Comparison of ENCODE assay signal across 8 cellular contexts in the genomic region with DNA sequence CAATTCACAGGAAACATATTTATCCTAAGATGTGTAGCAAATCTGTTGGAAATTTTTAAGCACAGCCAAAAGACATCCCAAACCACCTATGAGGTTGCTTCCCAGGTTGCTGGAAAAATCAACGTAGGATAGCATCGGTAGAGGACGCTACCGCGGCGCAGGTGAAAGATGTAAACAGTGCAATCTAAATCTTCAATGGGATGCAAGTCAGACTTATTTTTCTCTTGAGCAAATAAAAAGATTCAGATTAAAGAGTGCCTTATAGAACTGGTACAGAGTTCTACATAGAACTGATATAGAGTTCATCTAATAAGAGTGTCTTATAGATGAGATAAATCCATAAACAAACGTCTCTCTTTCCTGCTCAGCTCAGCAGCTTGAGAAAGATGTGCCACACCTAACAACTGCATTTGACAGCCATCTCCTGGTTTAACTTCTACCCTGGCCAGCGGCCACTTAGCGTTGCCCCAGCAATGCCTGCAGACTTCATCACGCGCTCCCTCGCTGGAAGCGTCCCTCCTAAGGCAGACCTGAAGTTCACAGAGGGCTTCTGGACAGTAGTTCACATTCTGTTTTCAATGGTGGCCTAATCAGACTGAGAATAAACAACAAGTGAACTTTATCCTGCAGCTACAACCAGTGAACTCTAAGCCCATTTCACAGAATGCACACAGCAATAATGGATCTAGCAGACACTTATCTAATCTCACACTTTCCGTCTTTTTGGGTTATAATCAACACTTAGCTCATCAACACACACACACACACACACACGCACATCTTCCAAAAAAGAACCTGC.
DNase-seq lines count a peak whose midpoint lies in the region; ATAC-seq and TF ChIP-seq lines count a peak whose summit lies in the region.
"Had no signal": no experiment of that assay in that cellular context is flagged by ENCODE, and none has a peak within 500 bp of the region (broad histone marks: within the 10 kb centered on the region; RNA-seq: fewer than 3 reads in every experiment).

No MANE protein-coding gene starts in this region.

- H3K36me3 Mint-ChIP-seq in activated naive CD8-positive, alpha-beta T cell treated with anti-CD3 and anti-CD28 coated beads, Interleukin-2, amount 50 U/mL, for 24 hours (ENCODE audit: low read depth): no peaks in the 10 kb centered on the region

- H3K4me1 ChIP-seq in KMS-11 (ENCODE audit: low read depth, poor library complexity, severe bottlenecking) (peaks cover 49% of the 10 kb centered on the region), left lung (peaks cover 51 to 77% of the 10 kb centered on the region in 2 donors), stomach smooth muscle (ENCODE audit: control insufficient read depth, insufficient read depth, low read length) (peaks cover 54% of the 10 kb centered on the region)

- peak overlapping the region; percentile 68 for H3K4me3 ChIP-seq in KMS-11 (IDR thresholded peaks at IDR 0.05; ENCODE audit: insufficient read depth, low read depth, low read length)
- no peak overlapping the region for H3K4me3 ChIP-seq in left lung
- peak overlapping the region in 1 of 2 donors; percentile 3 for H3K4me3 ChIP-seq in stomach smooth muscle (ENCODE audit: low read length in 2 of 2)
- H3K4me3 ChIP-seq: SK-N-MC had no signal

- ATAC-seq in activated naive CD8-positive, alpha-beta T cell treated with anti-CD3 and anti-CD28 coated beads, Interleukin-2, amount 50 U/mL, for 24 hours: no peak
- ATAC-seq in left lung (no peak), GM21381 (IDR thresholded peaks at IDR 0.05; ENCODE audit: unreplicated experiment) (no peak)

- H3K9me3 ChIP-seq in left lung (no peaks in the 10 kb centered on the region), stomach smooth muscle (ENCODE audit: control insufficient read depth in 2 of 2, low read length in 2 of 2) (no peaks in the 10 kb centered on the region)

- TF ChIP-seq CTCF in KMS-11 (conservative IDR thresholded peaks at IDR 0.05; ENCODE audit: low read depth, low read length) (no peak), left lung (IDR thresholded peaks at IDR 0.05) (no peak)

- H3K36me3 ChIP-seq in KMS-11 (ENCODE audit: insufficient read depth): no peaks in the 10 kb centered on the region
- no peaks in the 10 kb centered on the region for H3K36me3 ChIP-seq in left lung
- no peaks in the 10 kb centered on the region for H3K36me3 ChIP-seq in stomach smooth muscle (ENCODE audit: control insufficient read depth in 2 of 2, insufficient read depth in 2 of 2, low read length in 2 of 2)

- intact Hi-C loops in left lung (cut with DNase I): loop anchor here in 1 of 2 donors (5.0 kb wide), 1 partner anchor 42 kb away; no protein-coding TSS in a partner anchor

- H3K27ac ChIP-seq in KMS-11: peak overlapping the region; percentile 82
- peak overlapping the region; percentile 88 to 92 for H3K27ac ChIP-seq in left lung
- peak overlapping the region; percentile 89 for H3K27ac ChIP-seq in stomach smooth muscle (ENCODE audit: low read length)

- DNase-seq in activated naive CD8-positive, alpha-beta T cell treated with anti-CD3 and anti-CD28 coated beads, Interleukin-2, amount 50 U/mL, for 24 hours: no peak
- no peak for DNase-seq in left lung
- no peak for DNase-seq in NCI-H2196 treated with DMSO at 0.1 percent for 48 hours (lab: John Stamatoyannopoulos, UW; ENCODE audit: unreplicated experiment)
- no peak for DNase-seq in NCI-H1930 (lab: John Stamatoyannopoulos, UW)

- no peak overlapping the region for H3K4me3 Mint-ChIP-seq in activated naive CD8-positive, alpha-beta T cell treated with anti-CD3 and anti-CD28 coated beads, Interleukin-2, amount 50 U/mL, for 24 hours

- H3K79me2 ChIP-seq in KMS-11 (ENCODE audit: insufficient read depth, low read depth): no peaks in the 10 kb centered on the region

- H3K27me3 ChIP-seq in KMS-11 (ENCODE audit: insufficient read depth, low read depth) (peaks cover 20% of the 10 kb centered on the region; the same call in 1 of the 2 replicates), left lung (no peaks in the 10 kb centered on the region), stomach smooth muscle (ENCODE audit: control insufficient read depth in 1 of 2, insufficient read depth in 2 of 2, low read length in 2 of 2) (no peaks in the 10 kb centered on the region)

- peak overlapping the region; percentile 93 for H3K27ac Mint-ChIP-seq in activated naive CD8-positive, alpha-beta T cell treated with anti-CD3 and anti-CD28 coated beads, Interleukin-2, amount 50 U/mL, for 24 hours

- no peaks in the 10 kb centered on the region for H3K27me3 Mint-ChIP-seq in activated naive CD8-positive, alpha-beta T cell treated with anti-CD3 and anti-CD28 coated beads, Interleukin-2, amount 50 U/mL, for 24 hours

- no peaks in the 10 kb centered on the region for H3K9me3 Mint-ChIP-seq in activated naive CD8-positive, alpha-beta T cell treated with anti-CD3 and anti-CD28 coated beads, Interleukin-2, amount 50 U/mL, for 24 hours

- H2AFZ ChIP-seq in KMS-11 (ENCODE audit: low read depth): peak overlapping the region; percentile 74

- H4K20me1 ChIP-seq in KMS-11 (ENCODE audit: insufficient read depth): no peaks in the 10 kb centered on the region

- H3K4me2 ChIP-seq in KMS-11: peak overlapping the region; percentile 83

- H3K4me1 Mint-ChIP-seq in activated naive CD8-positive, alpha-beta T cell treated with anti-CD3 and anti-CD28 coated beads, Interleukin-2, amount 50 U/mL, for 24 hours: peaks cover 66% of the 10 kb centered on the region

- H3K9ac ChIP-seq in KMS-11 (peak overlapping the region; percentile 63; the same call in 1 of the 2 replicates), stomach smooth muscle (ENCODE audit: low read length in 2 of 2) (no peak overlapping the region)
